Comparison of ENCODE assay signal across 12 cellular contexts in the genomic region with DNA sequence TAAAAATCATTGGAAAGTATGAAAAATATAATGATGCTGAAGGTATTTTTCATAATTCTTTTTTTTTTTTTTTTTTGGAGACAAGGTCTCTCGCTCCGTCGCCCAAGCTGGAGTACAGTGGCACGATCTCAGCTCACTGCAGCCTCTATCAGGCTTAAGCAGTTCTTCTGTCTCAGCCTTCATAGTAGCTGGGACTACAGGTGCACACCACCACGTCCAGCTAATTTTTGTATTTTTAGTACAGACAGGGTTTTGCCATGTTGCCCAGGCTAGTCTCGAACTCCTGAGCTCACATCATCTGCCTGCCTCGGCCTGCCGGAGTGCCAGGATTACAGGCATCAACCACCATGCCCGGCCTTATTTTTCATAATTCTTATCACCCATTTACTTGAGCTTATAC. TPM values are rescaled to one million over a fixed set of nuclear protein-coding genes. Genes with fewer than 3 reads are reported as not detected.
DNase-seq lines count a peak whose midpoint lies in the region; ATAC-seq and TF ChIP-seq lines count a peak whose summit lies in the region.
"Had no signal": no experiment of that assay in that cellular context is flagged by ENCODE, and none has a peak within 500 bp of the region (broad histone marks: within the 10 kb centered on the region; RNA-seq: fewer than 3 reads in every experiment).

No MANE protein-coding gene starts in this region.

- BruUV-seq in MCF 10A (replicated peaks; lab: Mats Ljungman, UMichigan), result no TSS peak

- TF ChIP-seq POLR2A in heart left ventricle (IDR thresholded peaks at IDR 0.05), result no peak
- TF ChIP-seq POLR2A in upper lobe of left lung (IDR thresholded peaks at IDR 0.05), result no peak

- H3K4me1 ChIP-seq in heart left ventricle (peaks cover 0 to 95% (median 39%) of the 10 kb centered on the region in 12 donors), mucosa of stomach (ENCODE audit: control insufficient read depth, insufficient read depth, low read length) (peaks cover 86% of the 10 kb centered on the region), upper lobe of left lung (peaks cover 54 to 89% (median 81%) of the 10 kb centered on the region in 4 donors)

- no peak for DNase-seq in heart left ventricle
- DNase-seq in cardiac septum (ENCODE audit: low spot score), result no peak
- no peak for DNase-seq in activated naive CD8-positive, alpha-beta T cell treated with anti-CD3 and anti-CD28 coated beads, Interleukin-2, amount 10 ng/mL, durations not matched to agents 7 days and 5 days
- DNase-seq in upper lobe of left lung, result no peak
- DNase-seq in MCF 10A (ENCODE audit: unreplicated experiment), result no peak
- no peak for DNase-seq in stimulated activated CD4-positive, alpha-beta T cell treated with anti-CD3 and anti-CD28 coated beads, Interleukin-1b, Interleukin-23, amount 100 ng/mL, for 48 hours
- DNase-seq: KG1; NCI-H2227 treated with DMSO at 0.1 percent for 48 hours; retina; stimulated activated CD8-positive, alpha-beta memory T cell treated with anti-CD3 and anti-CD28 coated beads, Interleukin-4, amount 100 ng/mL, for 48 hours had no signal

- TF ChIP-seq CTCF in heart left ventricle (IDR thresholded peaks at IDR 0.05) (no peak), upper lobe of left lung (IDR thresholded peaks at IDR 0.05) (no peak), MCF 10A (IDR thresholded peaks at IDR 0.05; ENCODE audit: unreplicated experiment) (no peak)

- H3K9me3 ChIP-seq in heart left ventricle (no peaks in the 10 kb centered on the region), mucosa of stomach (ENCODE audit: control insufficient read depth, low read length) (no peaks in the 10 kb centered on the region), upper lobe of left lung (no peaks in the 10 kb centered on the region)

- H3K27ac ChIP-seq in heart left ventricle (peak overlapping the region; percentile 45 to 99 (median 65)), upper lobe of left lung (peak overlapping the region; percentile 85 to 93 (median 90))

- ATAC-seq in heart left ventricle (no peak), upper lobe of left lung (ENCODE audit: low FRiP score in 2 of 2) (no peak), GM18867 (IDR thresholded peaks at IDR 0.05; ENCODE audit: unreplicated experiment) (no peak)
- no peak for ATAC-seq in activated naive CD8-positive, alpha-beta T cell treated with anti-CD3 and anti-CD28 coated beads, Interleukin-2, amount 10 ng/mL, durations not matched to agents 7 days and 5 days (ENCODE audit: low read depth)

- no peak for TF ChIP-seq EP300 in upper lobe of left lung (IDR thresholded peaks at IDR 0.05)

- intact Hi-C loops in heart left ventricle (cut with DNase I), result no loop called here
- intact Hi-C loops in cardiac septum (cut with DNase I), result no loop called here
- intact Hi-C loops in MCF 10A (cut with micrococcal nuclease), result no loop called here

- no peaks in the 10 kb centered on the region for H3K27me3 ChIP-seq in heart left ventricle
- no peaks in the 10 kb centered on the region for H3K27me3 ChIP-seq in mucosa of stomach (ENCODE audit: control insufficient read depth, insufficient read depth, low read length)
- H3K27me3 ChIP-seq in upper lobe of left lung, result no peaks in the 10 kb centered on the region

- WGBS in heart left ventricle, 4 donors, result 73 to 87% (median 80%) methylated on average over 9 of the region's 9 CpGs
- 80 to 90% methylated on average over 9 of the region's 9 CpGs for WGBS in upper lobe of left lung, 2 donors

- peak overlapping the region in 2 of 12 donors; percentile 30 to 39 for H3K4me3 ChIP-seq in heart left ventricle
- H3K4me3 ChIP-seq in mucosa of stomach (ENCODE audit: low read length), result no peak overlapping the region
- H3K4me3 ChIP-seq in upper lobe of left lung, result no peak overlapping the region

- H3K36me3 ChIP-seq in heart left ventricle (peaks cover 0 to 19% (median 0%) of the 10 kb centered on the region in 9 donors), mucosa of stomach (ENCODE audit: control insufficient read depth, insufficient read depth, low read length) (no peaks in the 10 kb centered on the region), upper lobe of left lung (peaks cover 0 to 6% (median 0%) of the 10 kb centered on the region in 4 donors)

- peak overlapping the region; percentile 68 for H3K9ac ChIP-seq in mucosa of stomach (ENCODE audit: low read length)

- H3K27ac Mint-ChIP-seq in activated naive CD8-positive, alpha-beta T cell treated with anti-CD3 and anti-CD28 coated beads, Interleukin-2, amount 10 ng/mL, durations not matched to agents 7 days and 5 days, result peak overlapping the region; percentile 98
- no peak overlapping the region for H3K27ac Mint-ChIP-seq in MCF 10A (ENCODE audit: low read depth, unreplicated experiment)

- peaks cover 83% of the 10 kb centered on the region for H3K4me1 Mint-ChIP-seq in activated naive CD8-positive, alpha-beta T cell treated with anti-CD3 and anti-CD28 coated beads, Interleukin-2, amount 10 ng/mL, durations not matched to agents 7 days and 5 days
- peaks cover 8% of the 10 kb centered on the region for H3K4me1 Mint-ChIP-seq in MCF 10A (ENCODE audit: insufficient read depth, unreplicated experiment)

- H3K9me3 Mint-ChIP-seq in activated naive CD8-positive, alpha-beta T cell treated with anti-CD3 and anti-CD28 coated beads, Interleukin-2, amount 10 ng/mL, durations not matched to agents 7 days and 5 days, result no peaks in the 10 kb centered on the region
- no peaks in the 10 kb centered on the region for H3K9me3 Mint-ChIP-seq in MCF 10A (ENCODE audit: unreplicated experiment)

- POLR2A ChIA-PET in activated naive CD8-positive, alpha-beta T cell treated with anti-CD3 and anti-CD28 coated beads, Interleukin-2, amount 10 ng/mL, durations not matched to agents 7 days and 5 days (lab: Charles Lee), result interaction anchor here (0.6 to 10.4 kb wide), 8 partner anchors 9 to 347 kb away, joined by 3 to 175 read pairs (median 8); a partner anchor contains a TSS
- POLR2A ChIA-PET in MCF 10A (lab: Yijun Ruan, JAX), result interaction anchor here (9.5 kb wide), 1 partner anchor 13 kb away, joined by 75 read pairs; a partner anchor contains a TSS

- H3K4me3 Mint-ChIP-seq in activated naive CD8-positive, alpha-beta T cell treated with anti-CD3 and anti-CD28 coated beads, Interleukin-2, amount 10 ng/mL, durations not matched to agents 7 days and 5 days, result peak overlapping the region; percentile 85
- no peak overlapping the region for H3K4me3 Mint-ChIP-seq in MCF 10A (ENCODE audit: unreplicated experiment)

- CTCF ChIA-PET in MCF 10A (lab: Yijun Ruan, JAX), result interaction anchor here (0.6 to 4.8 kb wide), 6 partner anchors 18 to 857 kb away, joined by 3 to 20 read pairs (median 3); no protein-coding TSS in a partner anchor

- peaks cover 20% of the 10 kb centered on the region for H3K36me3 Mint-ChIP-seq in activated naive CD8-positive, alpha-beta T cell treated with anti-CD3 and anti-CD28 coated beads, Interleukin-2, amount 10 ng/mL, durations not matched to agents 7 days and 5 days
- H3K36me3 Mint-ChIP-seq in MCF 10A (ENCODE audit: insufficient read depth, unreplicated experiment), result no peaks in the 10 kb centered on the region

- no peaks in the 10 kb centered on the region for H3K27me3 Mint-ChIP-seq in activated naive CD8-positive, alpha-beta T cell treated with anti-CD3 and anti-CD28 coated beads, Interleukin-2, amount 10 ng/mL, durations not matched to agents 7 days and 5 days
- no peaks in the 10 kb centered on the region for H3K27me3 Mint-ChIP-seq in MCF 10A (ENCODE audit: insufficient read depth, unreplicated experiment)

RNA-seq across cellular contexts. Expression of a gene that starts 13.3 kb away (rescaled TPM):
- total RNA-seq in heart left ventricle (10 to 100 TPM in 8 of 9 donors, 1 to 10 TPM in 1; 9.9 to 44.4 (median 12.9) TPM), cardiac septum (10.5 TPM), upper lobe of left lung (10 to 100 TPM; 68.7 to 95.3 (median 72.2) TPM), MCF 10A (2022) (20.2 and 21.2 TPM in 2 replicates)
- 10 to 100 TPM in 1 of 2 donors, 1 to 10 TPM in 1; 8.9 to 24.5 TPM for polyA plus RNA-seq in heart left ventricle
- total RNA-seq in activated naive CD8-positive, alpha-beta T cell treated with anti-CD3 and anti-CD28 coated beads, Interleukin-2, amount 10 ng/mL, durations not matched to agents 7 days and 5 days, result 100 to 1,000 TPM; 133 to 138 TPM
